In the genomic region with DNA sequence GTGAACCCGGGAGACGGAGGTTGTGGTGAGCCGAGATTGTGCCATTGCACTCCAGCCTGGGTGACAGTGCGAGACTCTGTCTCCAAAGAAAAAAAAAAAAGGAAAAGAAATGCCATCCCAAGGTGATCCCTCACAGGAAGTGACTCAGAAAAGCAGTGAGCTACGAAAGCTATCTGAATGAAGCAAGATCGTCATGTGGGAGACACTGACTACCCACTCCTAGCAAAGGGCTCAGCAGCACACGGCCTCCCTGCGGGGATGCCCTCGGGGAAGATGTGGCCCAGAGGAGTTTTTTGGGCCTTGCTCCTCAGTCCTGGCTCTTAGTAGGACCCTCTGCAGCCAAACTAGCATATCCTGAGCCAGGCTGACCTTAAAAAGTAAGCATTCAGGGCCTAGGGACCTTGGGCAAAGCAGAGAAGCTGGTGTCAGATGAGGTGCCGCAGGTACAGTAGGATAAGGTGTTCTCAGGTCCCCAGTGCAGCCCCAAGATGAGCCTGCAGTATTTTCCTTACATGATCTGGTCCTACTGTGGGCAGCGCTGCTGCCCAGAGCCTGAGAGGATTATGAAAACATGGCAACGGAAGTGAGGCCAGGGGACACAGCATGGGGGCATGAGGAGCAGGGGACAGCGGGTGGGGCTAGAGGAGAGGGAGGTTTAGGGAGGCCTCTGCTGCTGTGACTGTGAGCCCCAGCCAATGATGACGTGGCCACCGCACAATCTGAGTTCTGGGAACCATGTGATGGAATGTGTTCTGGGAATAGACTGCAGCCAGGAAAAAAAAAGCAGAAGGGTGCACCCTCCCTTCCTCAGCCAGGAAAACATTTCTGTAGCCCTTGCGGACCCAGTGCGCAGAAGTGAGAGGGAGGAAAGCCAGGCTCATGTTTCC, we compare ENCODE assay signal across 8 cellular contexts. TPM values are rescaled to one million over a fixed set of nuclear protein-coding genes. Genes with fewer than 3 reads are reported as not detected.
DNase-seq lines count a peak whose midpoint lies in the region; ATAC-seq, FAIRE-seq and TF ChIP-seq lines count a peak whose summit lies in the region.
"Not testable (repeated sequence)": the region's sequence is repeated elsewhere in the genome, so short reads cannot be mapped to it uniquely, and the experiment has no call there.
"Had no signal": no experiment of that assay in that cellular context is flagged by ENCODE, and none has a peak within 500 bp of the region (broad histone marks: within the 10 kb centered on the region; RNA-seq: fewer than 3 reads in every experiment).

No MANE protein-coding gene starts in this region.

- intact Hi-C loops in K562 (cut with micrococcal nuclease); Right ventricle myocardium superior (cut with DNase I); left ventricle myocardium superior (cut with micrococcal nuclease); posterior vena cava (cut with DNase I); upper lobe of right lung (cut with DNase I): not testable (repeated sequence)

- not testable (repeated sequence) for H3F3A ChIP-seq in GM23248 (ENCODE audit: insufficient read depth)

- FAIRE-seq in K562 (lab: Jason Lieb, UNC): not testable (repeated sequence)

- H3K4me3 ChIP-seq in GM23248; RWPE2 (ENCODE audit: severe bottlenecking); K562; upper lobe of right lung: not testable (repeated sequence)

- POLR2A ChIA-PET in K562 (lab: Yijun Ruan, JAX): not testable (repeated sequence)

- in situ Hi-C loops in GM23248 (cut with MboI): not testable (repeated sequence)
- in situ Hi-C loops in K562 (cut with MboI): loop anchor here (25.0 kb wide), 1 partner anchor 393 kb away; no protein-coding TSS in a partner anchor

- WGBS in GM23248 (ENCODE audit: low coverage in 1 of 2, low lambda C conversion rate in 2 of 2, missing lambda C conversion rate in 2 of 2), 2 experiments: 71 to 83% methylated on average over 2 of the region's 17 CpGs
- 64% methylated on average over 1 of the region's 17 CpGs for WGBS in K562 (ENCODE audit: insufficient coverage, low coverage, missing lambda C conversion rate)

- not testable (repeated sequence) for BruUV-seq in K562 (replicated peaks; lab: Mats Ljungman, UMichigan)

- not testable (repeated sequence) for H3K9me3 ChIP-seq in GM23248 (ENCODE audit: low read depth); RWPE2 (ENCODE audit: severe bottlenecking); K562 (replicated peaks; ENCODE audit: control insufficient read depth, insufficient read depth, low read depth, low read length); upper lobe of right lung

- peak overlapping the region; percentile 60 for H3K9ac ChIP-seq in GM23248
- not testable (repeated sequence) for H3K9ac ChIP-seq in K562 (ENCODE audit: insufficient read depth in 1 of 2, low read depth in 2 of 2, low read length in 2 of 2)

- TF ChIP-seq EP300 in K562 (IDR thresholded peaks at IDR 0.05; ENCODE audit: low read length): not testable (repeated sequence)

- not testable (repeated sequence) for H3K79me2 ChIP-seq in GM23248 (ENCODE audit: insufficient read depth); K562 (ENCODE audit: control insufficient read depth, insufficient read depth, low read length)

- not testable (repeated sequence) for TF ChIP-seq CTCF in RWPE2 (IDR thresholded peaks at IDR 0.05; ENCODE audit: poor library complexity, severe bottlenecking); K562 (IDR thresholded peaks at IDR 0.05 in 2 of 3, conservative IDR thresholded peaks at IDR 0.05 in 1 of 3; ENCODE audit: insufficient read depth in 2 of 3, low read depth in 1 of 3, low read length in 3 of 3); upper lobe of right lung (IDR thresholded peaks at IDR 0.05)

- ATAC-seq in RWPE2 (ENCODE audit: low read depth) (peak; percentile 77), K562 (peak; percentile 81), Right ventricle myocardium superior (ENCODE audit: poor library complexity) (peak; percentile 72), left ventricle myocardium superior (peak; percentile 81), upper lobe of right lung (peak; percentile 61)

- not testable (repeated sequence) for H3K4me1 ChIP-seq in GM23248 (ENCODE audit: insufficient read depth); RWPE2 (ENCODE audit: insufficient read depth, poor library complexity, severe bottlenecking); K562 (replicated peaks in 1 of 2; ENCODE audit: control insufficient read depth in 2 of 2, insufficient read depth in 2 of 2, low read length in 2 of 2); upper lobe of right lung

- not testable (repeated sequence) for DNase-seq in GM23248; RWPE2 (ENCODE audit: low spot score); K562 (ENCODE audit: extremely low read depth in 1 of 4, low spot score in 3 of 4); Right ventricle myocardium superior; left ventricle myocardium superior; upper lobe of right lung
- DNase-seq in posterior vena cava (ENCODE audit: low spot score): peak; percentile 13

- peak overlapping the region; percentile 71 for H3K27ac ChIP-seq in GM23248
- H3K27ac ChIP-seq in RWPE2 (ENCODE audit: poor library complexity, severe bottlenecking); K562 (ENCODE audit: extremely low read depth, low read depth, low read length); upper lobe of right lung: not testable (repeated sequence)

- not testable (repeated sequence) for H3K4me2 ChIP-seq in GM23248 (ENCODE audit: unreplicated experiment)
- peak overlapping the region; percentile 12; the same call in 1 of the 2 replicates for H3K4me2 ChIP-seq in K562 (ENCODE audit: insufficient read depth, low read length)

- H3K9me2 ChIP-seq in GM23248 (ENCODE audit: insufficient read depth): not testable (repeated sequence)

- TF ChIP-seq RAD21 in K562 (CRISPR knock-in tag; conservative IDR thresholded peaks at IDR 0.05 in 1 of 2, IDR thresholded peaks at IDR 0.05 in 1 of 2): not testable (repeated sequence)

- not testable (repeated sequence) for H3K27me3 ChIP-seq in GM23248 (replicated peaks; ENCODE audit: insufficient read depth); RWPE2 (ENCODE audit: insufficient read depth, poor library complexity, severe bottlenecking); K562 (ENCODE audit: control insufficient read depth in 2 of 2, insufficient read depth in 2 of 2, low read length in 2 of 2); upper lobe of right lung

- H3K36me3 ChIP-seq in GM23248 (ENCODE audit: low read depth); RWPE2 (ENCODE audit: low read depth); K562 (ENCODE audit: control insufficient read depth, insufficient read depth, low read length); upper lobe of right lung: not testable (repeated sequence)

- not testable (repeated sequence) for TF ChIP-seq POLR2A in K562 (conservative IDR thresholded peaks at IDR 0.05)

- H2AFZ ChIP-seq in GM23248: not testable (repeated sequence)
- peak overlapping the region; percentile 53 for H2AFZ ChIP-seq in K562 (ENCODE audit: low read depth, low read length)

- not testable (repeated sequence) for H3K9me1 ChIP-seq in K562 (ENCODE audit: control insufficient read depth, insufficient read depth, low read length)

- CTCF ChIA-PET in K562 (lab: Yijun Ruan, JAX; ENCODE audit: low intra/inter-chr PET ratio): not testable (repeated sequence)

- not testable (repeated sequence) for H4K20me1 ChIP-seq in GM23248 (ENCODE audit: insufficient read depth); K562 (replicated peaks; ENCODE audit: control insufficient read depth, insufficient read depth, low read length)

RNA-seq across cellular contexts. Expression of gene RIMBP3C, which starts 6.6 kb away (rescaled TPM):
- 0.22 TPM in 1 of 2 replicates, not detected in the other for total RNA-seq in GM23248 (2014; rRNA removed; shearing (Covaris generic))
- 0.15 TPM in 1 of 2 replicates, not detected in the other for polyA plus RNA-seq in GM23248 (2016; fragmentation: Nextera tagmentation; extraction: Ambion mirVana)
- 0.79 and 1.6 TPM in 2 replicates for total RNA-seq in K562 (2011; cell fraction: chromatin; rRNA removed; ENCODE audit: low replicate concordance)
- total RNA-seq in K562 (2011; cell fraction: nucleolus; rRNA removed): 2.1 and 2.3 TPM in 2 replicates
- 1.0 TPM in 1 of 2 replicates, not detected in the other for total RNA-seq in K562 (2011; cell fraction: nucleoplasm; rRNA removed)
- total RNA-seq in K562 (2014; rRNA removed): 0.65 and 0.77 TPM in 2 replicates
- 0.06 and 0.15 TPM in 2 replicates for total RNA-seq in K562 (2014; rRNA removed; fragmentation: Illumina TruSeq; extraction: Trizol)
- 0.25 and 0.34 TPM in 2 replicates for total RNA-seq in K562 (2015; rRNA removed; fragmentation: Illumina TruSeq; extraction: Trizol)
- total RNA-seq in K562 (2021): 0.89 and 0.98 TPM in 2 replicates
- polyA plus RNA-seq in K562 (2011; rRNA removed): 0.13 and 0.19 TPM in 2 replicates
- 0.06 TPM in 1 of 2 replicates, not detected in the other for polyA plus RNA-seq in K562 (2011; cell fraction: cytosol; rRNA removed)
- polyA plus RNA-seq in K562 (2011; cell fraction: nucleus; rRNA removed): 0.16 and 0.41 TPM in 2 replicates
- polyA plus RNA-seq in K562 (2012): 0.75 and 0.85 TPM in 2 replicates
- polyA plus RNA-seq in K562 (2014; fragmentation: Illumina TruSeq; extraction: Trizol): 0.09 and 0.26 TPM in 2 replicates
- polyA plus RNA-seq in K562 (2014; fragmentation: Nextera tagmentation; extraction: Ambion mirVana): not detected
- 0.17 TPM in 1 of 2 replicates, not detected in the other for polyA plus RNA-seq in K562 (2014; rRNA removed)
- 0.60 and 0.90 TPM in 2 replicates for polyA minus RNA-seq in K562 (2011; rRNA and poly(A)+ RNA removed)
- 1.2 and 2.5 TPM in 2 replicates for polyA minus RNA-seq in K562 (2011; cell fraction: cytosol; rRNA and poly(A)+ RNA removed)
- polyA minus RNA-seq in K562 (2011; cell fraction: nucleus; rRNA and poly(A)+ RNA removed): 2.3 and 4.4 TPM in 2 replicates
- not detected for total RNA-seq in Right ventricle myocardium superior
- not detected for total RNA-seq in left ventricle myocardium superior
- total RNA-seq in posterior vena cava: under 1 TPM in 1 of 2 donors, not detected in 1; 0.14 TPM
- 0.41 TPM for total RNA-seq in upper lobe of right lung
- polyA plus RNA-seq: HepG2 had no signal

RNA-seq across cellular contexts. Expression of gene UBE2L3, which starts 22.8 kb away (rescaled TPM):
- total RNA-seq in GM23248 (2014; rRNA removed; shearing (Covaris generic)): 41.9 and 57.2 TPM in 2 replicates
- polyA plus RNA-seq in GM23248 (2016; fragmentation: Nextera tagmentation; extraction: Ambion mirVana) (115 TPM in 2 replicates), K562 (2011; rRNA removed) (206 and 218 TPM in 2 replicates), K562 (2014; fragmentation: Illumina TruSeq; extraction: Trizol) (493 and 580 TPM in 2 replicates), K562 (2014; fragmentation: Nextera tagmentation; extraction: Ambion mirVana) (100 to 1,000 TPM; 575 to 625 TPM), K562 (2014; rRNA removed) (266 and 269 TPM in 2 replicates)
- 76.2 and 94.2 TPM in 2 replicates for total RNA-seq in K562 (2011; cell fraction: chromatin; rRNA removed; ENCODE audit: low replicate concordance)
- 66.2 and 75.7 TPM in 2 replicates for total RNA-seq in K562 (2011; cell fraction: nucleolus; rRNA removed)
- total RNA-seq in K562 (2011; cell fraction: nucleoplasm; rRNA removed): 78.4 and 92.8 TPM in 2 replicates
- total RNA-seq in K562 (2014; rRNA removed) (215 and 275 TPM in 2 replicates), K562 (2014; rRNA removed; fragmentation: Illumina TruSeq; extraction: Trizol) (285 and 298 TPM in 2 replicates), K562 (2015; rRNA removed; fragmentation: Illumina TruSeq; extraction: Trizol) (335 and 354 TPM in 2 replicates), K562 (2021) (240 TPM in 2 replicates), Right ventricle myocardium superior (46.7 TPM), left ventricle myocardium superior (51.6 TPM), posterior vena cava (10 to 100 TPM; 36.2 to 36.8 TPM), upper lobe of right lung (45.7 TPM)
- 145 and 195 TPM in 2 replicates for polyA plus RNA-seq in K562 (2011; cell fraction: cytosol; rRNA removed)
- 56.6 and 72.9 TPM in 2 replicates for polyA plus RNA-seq in K562 (2011; cell fraction: nucleus; rRNA removed)
- polyA plus RNA-seq in K562 (2012): 253 and 378 TPM in 2 replicates
- polyA minus RNA-seq in K562 (2011; rRNA and poly(A)+ RNA removed): 172 and 189 TPM in 2 replicates
- polyA minus RNA-seq in K562 (2011; cell fraction: cytosol; rRNA and poly(A)+ RNA removed): 89.8 and 112 TPM in 2 replicates
- polyA minus RNA-seq in K562 (2011; cell fraction: nucleus; rRNA and poly(A)+ RNA removed): 25.2 and 45.9 TPM in 2 replicates
